Comparison of ENCODE assay signal across 19 cellular contexts in genomic region chr16:9885457-9885856, GRCh38.
A peak's percentile ranks its signal among the peaks of the same experiment; 100 is the strongest.
DNase-seq lines count a peak whose midpoint lies in the region; ATAC-seq, FAIRE-seq and TF ChIP-seq lines count a peak whose summit lies in the region.
"Had no signal": no experiment of that assay in that cellular context is flagged by ENCODE, and none has a peak within 500 bp of the region (broad histone marks: within the 10 kb centered on the region; RNA-seq: fewer than 3 reads in every experiment).

No MANE protein-coding gene starts in this region.

- peaks cover 13% of the 10 kb centered on the region; the same call in 1 of the 2 replicates for H3K4me1 ChIP-seq in GM23338 (ENCODE audit: insufficient read depth)
- H3K4me1 ChIP-seq: A549, Peyer's patch had no signal

- H3K4me3 Mint-ChIP-seq in GM23338: no peak overlapping the region
- H3K4me3 Mint-ChIP-seq: CD14-positive monocyte had no signal

- intact Hi-C loops in dorsolateral prefrontal cortex (cut with DNase I): no loop called here

- DNase-seq in GM23338 (ENCODE audit: low spot score) (peak; percentile 34), dorsolateral prefrontal cortex (peak in 3 of 10 donors; percentile 29 to 48 (median 37)), medulla oblongata (ENCODE audit: extremely low spot score) (peak; percentile 38), pons (ENCODE audit: low spot score) (peak; percentile 22), activated gamma-delta T cell treated with Interleukin-2 at 50 U/mL for 16 hours (no peak), RCC 7860 (ENCODE audit: low spot score) (no peak), MV-4-11 (lab: John Stamatoyannopoulos, UW) (no peak)
- DNase-seq: COR-L47, HCEC 1CT, IMR-90, Kasumi-1, NCI-H1436, NCI-H2029 treated with DMSO at 0.1 percent for 48 hours, NCI-H524, Peyer's patch had no signal

- no peaks in the 10 kb centered on the region; the same call in 2 of the 3 replicates for H3K9me3 Mint-ChIP-seq in GM23338
- H3K9me3 Mint-ChIP-seq: CD14-positive monocyte had no signal

- H3K36me3 ChIP-seq in GM23338 (ENCODE audit: insufficient read depth): no peaks in the 10 kb centered on the region
- H3K36me3 ChIP-seq: Peyer's patch had no signal

- FAIRE-seq in RCC 7860 (lab: Jason Lieb, UNC): no peak
- FAIRE-seq: A549, GM18507 had no signal

- H3K4me1 Mint-ChIP-seq in GM23338: peaks cover 7% of the 10 kb centered on the region; the same call in 2 of the 3 replicates
- H3K4me1 Mint-ChIP-seq: CD14-positive monocyte had no signal

- H2AFZ ChIP-seq in GM23338: peak overlapping the region; percentile 64; the same call in 1 of the 2 replicates

- H3K27me3 ChIP-seq in GM23338 (ENCODE audit: insufficient read depth) (no peaks in the 10 kb centered on the region), dorsolateral prefrontal cortex (no peaks in the 10 kb centered on the region)
- H3K27me3 ChIP-seq: Peyer's patch had no signal

- ATAC-seq in GM23338 (peak; percentile 78), SK-N-SH treated with all-trans-retinoic acid at 6 μM for 48 hours (no peak)
- ATAC-seq: A549 had no signal

- H4K20me1 ChIP-seq in GM23338 (replicated peaks; ENCODE audit: insufficient read depth): no peaks in the 10 kb centered on the region

- peak overlapping the region; percentile 23; the same call in 1 of the 2 replicates for H3K27ac ChIP-seq in GM23338 (ENCODE audit: low read depth)
- peak overlapping the region in 57 of 59 donors; percentile 7 to 90 (median 75) for H3K27ac ChIP-seq in dorsolateral prefrontal cortex
- H3K27ac ChIP-seq: A549, Peyer's patch had no signal

- H3K9me2 ChIP-seq in GM23338 (ENCODE audit: insufficient read depth): no peaks in the 10 kb centered on the region

- H3K4me2 ChIP-seq in GM23338: no peak overlapping the region
- H3K4me2 ChIP-seq: A549 had no signal

- no peak overlapping the region; the same call in 1 of the 2 replicates for H3K27ac Mint-ChIP-seq in GM23338
- H3K27ac Mint-ChIP-seq: CD14-positive monocyte had no signal

- no peaks in the 10 kb centered on the region for H3K27me3 Mint-ChIP-seq in GM23338 (ENCODE audit: insufficient read depth, low read depth, poor library complexity)

- H3K4me3 ChIP-seq in GM23338 (no peak overlapping the region), dorsolateral prefrontal cortex (peak overlapping the region in 38 of 59 donors; percentile 2 to 47 (median 24))
- H3K4me3 ChIP-seq: A549, Peyer's patch had no signal

- H3K79me2 ChIP-seq in GM23338 (replicated peaks; ENCODE audit: insufficient read depth): no peaks in the 10 kb centered on the region

- no peak for TF ChIP-seq CTCF in GM23338 (conservative IDR thresholded peaks at IDR 0.05; ENCODE audit: low read depth in 2 of 2)
- TF ChIP-seq CTCF in dorsolateral prefrontal cortex (IDR thresholded peaks at IDR 0.05 in 54 of 56, conservative IDR thresholded peaks at IDR 0.05 in 2 of 56; ENCODE audit: low read depth in 1 of 56, partially characterized antibody in 56 of 56): no peak

- H3F3A ChIP-seq in GM23338 (replicated peaks; ENCODE audit: low read depth): no peaks in the 10 kb centered on the region

- H3K36me3 Mint-ChIP-seq in GM23338 (ENCODE audit: low read depth): no peaks in the 10 kb centered on the region
- H3K36me3 Mint-ChIP-seq: CD14-positive monocyte had no signal

TF ChIP-seq in GM23338, 12 proteins besides CTCF, POLR2A, EP300 and RAD21 (continues in another document):
- TF ChIP-seq NANOG (IDR thresholded peaks at IDR 0.05; ENCODE audit: borderline replicate concordance): no peak
- TF ChIP-seq STAT1 (IDR thresholded peaks at IDR 0.05; ENCODE audit: unreplicated experiment): no peak
- no peak for TF ChIP-seq EZH2phosphoT487 (IDR thresholded peaks at IDR 0.05; ENCODE audit: unreplicated experiment)
- TF ChIP-seq REST (IDR thresholded peaks at IDR 0.05; ENCODE audit: unreplicated experiment): no peak
- no peak for TF ChIP-seq POLR2AphosphoS5 (IDR thresholded peaks at IDR 0.05; ENCODE audit: low read depth)
- TF ChIP-seq EZH2 (IDR thresholded peaks at IDR 0.05; ENCODE audit: low read depth, unreplicated experiment): no peak
- TF ChIP-seq CREB1 (CRISPR knock-in tag; IDR thresholded peaks at IDR 0.05; ENCODE audit: low read depth): no peak
- TF ChIP-seq ZNF331 (CRISPR knock-in tag; IDR thresholded peaks at IDR 0.05; ENCODE audit: low read depth): no peak
- TF ChIP-seq JUNB (IDR thresholded peaks at IDR 0.05; ENCODE audit: unreplicated experiment): no peak

TF ChIP-seq in SK-N-SH treated with all-trans-retinoic acid at 6 μM for 48 hours, 23 proteins besides CTCF, POLR2A, EP300 and RAD21:
- no peak for TF ChIP-seq ZNF70 (CRISPR knock-in tag; IDR thresholded peaks at IDR 0.05)
- TF ChIP-seq ZNF8 (CRISPR knock-in tag; IDR thresholded peaks at IDR 0.05): no peak
- no peak for TF ChIP-seq ZNF565 (CRISPR knock-in tag; conservative IDR thresholded peaks at IDR 0.05; ENCODE audit: low read depth)
- no peak for TF ChIP-seq RARB (CRISPR knock-in tag; IDR thresholded peaks at IDR 0.05)

Comparison
In these comparisons a context has a peak if more than half of its experiments do, and no peak if none do; other contexts are left out.
1. DNase-seq: peak in GM23338 (single experiment), medulla oblongata (single experiment) and pons (single experiment); none in activated gamma-delta T cell treated with Interleukin-2 at 50 U/mL for 16 hours (single experiment), RCC 7860 (single experiment) and MV-4-11 (single experiment).